In the genomic region with DNA sequence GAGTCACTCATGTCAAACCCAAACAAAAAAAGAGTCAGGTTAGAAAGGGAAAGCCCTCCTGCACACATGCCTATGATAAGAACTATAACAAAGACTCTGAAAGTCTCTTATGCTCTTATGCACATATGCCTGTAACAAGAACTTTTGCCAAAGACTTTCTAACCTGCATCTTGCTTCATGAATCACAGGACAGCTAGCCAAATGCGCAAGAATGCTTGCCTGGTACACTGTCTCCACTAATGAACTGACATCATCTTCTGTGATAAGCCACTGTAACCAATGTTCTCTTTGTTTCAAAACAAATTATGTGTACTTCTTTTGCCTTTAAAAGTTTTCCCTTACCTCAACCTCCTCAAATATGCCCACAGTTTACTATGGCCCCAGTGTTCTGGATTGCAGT, we compare ENCODE assay signal across 32 cellular contexts.
"Had no signal": no experiment of that assay in that cellular context is flagged by ENCODE, and none has a peak within 500 bp of the region (broad histone marks: within the 10 kb centered on the region; RNA-seq: fewer than 3 reads in every experiment).

No MANE protein-coding gene starts in this region.

- H3K9me3 ChIP-seq: body of pancreas, esophagus squamous epithelium, ovary, prostate gland, sigmoid colon, stomach, thyroid gland, upper lobe of right lung had no signal

- H3K4me1 ChIP-seq: body of pancreas, prostate gland, sigmoid colon, stomach, thyroid gland, upper lobe of right lung had no signal

- H3K4me3 Mint-ChIP-seq: activated CD4-positive, alpha-beta memory T cell treated with anti-CD3 and anti-CD28 coated beads for 36 hours; activated T-helper 1 cell treated with anti-CD3 and anti-CD28 coated beads, Interleukin-12 subunit alpha, Interleukin-12 subunit beta, Interleukin-2, Interleukin-4 antibody, amounts not matched to agents 30 ng/mL and 10 ng/mL and 1 ng/mL, durations not matched to agents 14 hours and 24 hours and 36 hours; dendritic cell treated with granulocyte-macrophage colony-stimulating factor and Interleukin-4, amounts not matched to agents 40 ng/mL and 50 ng/mL, for 4 days; mesothelial cell of epicardium; naive B cell; nephron progenitor cell; stimulated activated naive B cell treated with anti-CD40 and anti-IgM and Interleukin-4, amounts not matched to agents 10 μg/mL and 1 μg/mL and 100 μg/mL, for 72 hours had no signal

- H3K4me1 Mint-ChIP-seq: mesothelial cell of epicardium, naive B cell had no signal

- H3K27ac ChIP-seq: body of pancreas, epithelial cell of prostate, esophagus squamous epithelium, ovary, prostate gland, sigmoid colon, stomach, thyroid gland, upper lobe of right lung, VCaP had no signal

- H3K27ac Mint-ChIP-seq: activated CD4-positive, alpha-beta memory T cell treated with anti-CD3 and anti-CD28 coated beads for 36 hours; activated T-helper 1 cell treated with anti-CD3 and anti-CD28 coated beads, Interleukin-12 subunit alpha, Interleukin-12 subunit beta, Interleukin-2, Interleukin-4 antibody, amounts not matched to agents 30 ng/mL and 10 ng/mL and 1 ng/mL, durations not matched to agents 14 hours and 24 hours and 36 hours; dendritic cell treated with granulocyte-macrophage colony-stimulating factor and Interleukin-4, amounts not matched to agents 40 ng/mL and 50 ng/mL, for 4 days; mesothelial cell of epicardium; naive B cell; nephron progenitor cell; stimulated activated naive B cell treated with anti-CD40 and anti-IgM and Interleukin-4, amounts not matched to agents 10 μg/mL and 1 μg/mL and 100 μg/mL, for 72 hours had no signal

- DNase-seq: activated CD4-positive, alpha-beta memory T cell treated with anti-CD3 and anti-CD28 coated beads for 36 hours; activated CD4-positive, alpha-beta T cell treated with anti-CD3 and anti-CD28 coated beads for 48 hours; activated CD8-positive, alpha-beta memory T cell treated with anti-CD3 and anti-CD28 coated beads, Interleukin-2, amount 50 U/mL, for 4 hours; activated effector memory CD4-positive, alpha-beta T cell treated with anti-CD3 and anti-CD28 coated beads, Interleukin-2, amount 50 U/mL, for 16 hours; activated naive CD4-positive, alpha-beta T cell treated with anti-CD3 and anti-CD28 coated beads, Interleukin-2, amount 50 U/mL, for 16 hours; activated T-cell treated with anti-CD3 and anti-CD28 coated beads, Interleukin-2, amount 50 U/mL, for 1 hour; amygdala; body of pancreas; esophagus squamous epithelium; head of caudate nucleus; hippocampal formation; kidney; left colon; naive B cell; nephron progenitor cell; ovary; sigmoid colon; stimulated activated CD4-positive, alpha-beta T cell treated with anti-CD3 and anti-CD28 coated beads, Interleukin-1b, Interleukin-23, amount 100 ng/mL, for 48 hours; stimulated activated CD4-positive, alpha-beta T cell treated with anti-CD3 and anti-CD28 coated beads, Interleukin-4, amount 100 ng/mL, for 4 hours; stimulated activated CD8-positive, alpha-beta memory T cell treated with anti-CD3 and anti-CD28 coated beads, Interleukin-4, amount 100 ng/mL, for 48 hours; stimulated activated naive B cell treated with anti-CD40 and anti-IgM and Interleukin-4, amounts not matched to agents 10 μg/mL and 1 μg/mL and 100 μg/mL, for 72 hours; stomach; thyroid gland; upper lobe of right lung had no signal

- ATAC-seq: activated CD4-positive, CD25-positive, alpha-beta regulatory T cell treated with anti-CD3 and anti-CD28 coated beads, Interleukin-2, amount 50 U/mL, for 24 hours; body of pancreas; left colon; stimulated activated naive B cell treated with anti-CD40 and anti-IgM and Interleukin-4, amounts not matched to agents 10 μg/mL and 1 μg/mL and 100 μg/mL, for 72 hours; upper lobe of right lung had no signal

- H3K4me3 ChIP-seq: body of pancreas, esophagus squamous epithelium, ovary, prostate gland, sigmoid colon, smooth muscle cell, stomach, thyroid gland, upper lobe of right lung had no signal

- H3K4me2 ChIP-seq: smooth muscle cell had no signal

- H3K9me3 Mint-ChIP-seq: activated CD4-positive, alpha-beta memory T cell treated with anti-CD3 and anti-CD28 coated beads for 36 hours; activated T-helper 1 cell treated with anti-CD3 and anti-CD28 coated beads, Interleukin-12 subunit alpha, Interleukin-12 subunit beta, Interleukin-2, Interleukin-4 antibody, amounts not matched to agents 30 ng/mL and 10 ng/mL and 1 ng/mL, durations not matched to agents 14 hours and 24 hours and 36 hours; dendritic cell treated with granulocyte-macrophage colony-stimulating factor and Interleukin-4, amounts not matched to agents 40 ng/mL and 50 ng/mL, for 4 days had no signal

- H3K36me3 Mint-ChIP-seq: activated CD4-positive, alpha-beta memory T cell treated with anti-CD3 and anti-CD28 coated beads for 36 hours; mesothelial cell of epicardium had no signal

- H3K27me3 ChIP-seq: body of pancreas, ovary, thyroid gland had no signal

- H3K36me3 ChIP-seq: esophagus squamous epithelium, ovary, prostate gland, sigmoid colon, stomach, thyroid gland, upper lobe of right lung had no signal
